ENCODE assay signal across 1 cellular context in the genomic region with DNA sequence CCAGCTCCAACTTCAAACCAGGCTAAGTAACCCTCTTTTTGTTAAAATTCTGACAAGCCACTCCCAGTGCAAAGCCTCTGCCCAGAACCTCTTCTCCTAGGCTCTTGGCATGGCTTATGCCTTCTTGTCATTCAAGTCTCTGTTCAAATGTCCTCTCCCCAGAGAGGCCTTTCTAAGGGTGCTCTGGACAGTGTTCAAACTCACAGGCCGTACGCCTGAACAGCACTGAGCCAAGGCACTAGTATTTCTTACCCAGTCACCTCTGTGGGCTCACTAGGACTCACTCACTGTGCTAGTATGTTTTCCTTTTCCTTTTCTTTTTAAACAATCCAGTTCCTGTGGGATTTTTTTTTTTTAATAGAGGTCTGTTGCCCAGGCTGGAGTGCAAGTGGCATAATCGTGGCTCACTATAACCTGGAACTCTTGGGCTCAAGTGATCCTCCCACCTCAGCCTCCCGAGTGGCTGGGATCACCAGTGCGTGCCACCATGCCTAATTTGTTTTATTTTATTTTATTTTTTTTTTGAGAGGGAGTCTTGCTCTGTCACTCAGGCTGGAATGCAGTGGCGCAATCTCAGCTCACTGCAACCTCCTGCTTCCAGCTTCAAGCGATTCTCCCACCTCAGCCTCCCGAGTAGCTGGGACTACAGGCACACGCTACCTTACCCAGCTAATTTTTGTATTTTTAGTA.
TF ChIP-seq lines count a peak whose summit lies in the region.

No MANE protein-coding gene starts in this region.

TF ChIP-seq in HEK293, 187 proteins besides CTCF, POLR2A, EP300 and RAD21 (continued from another document):
- TF ChIP-seq, protein P1, sequence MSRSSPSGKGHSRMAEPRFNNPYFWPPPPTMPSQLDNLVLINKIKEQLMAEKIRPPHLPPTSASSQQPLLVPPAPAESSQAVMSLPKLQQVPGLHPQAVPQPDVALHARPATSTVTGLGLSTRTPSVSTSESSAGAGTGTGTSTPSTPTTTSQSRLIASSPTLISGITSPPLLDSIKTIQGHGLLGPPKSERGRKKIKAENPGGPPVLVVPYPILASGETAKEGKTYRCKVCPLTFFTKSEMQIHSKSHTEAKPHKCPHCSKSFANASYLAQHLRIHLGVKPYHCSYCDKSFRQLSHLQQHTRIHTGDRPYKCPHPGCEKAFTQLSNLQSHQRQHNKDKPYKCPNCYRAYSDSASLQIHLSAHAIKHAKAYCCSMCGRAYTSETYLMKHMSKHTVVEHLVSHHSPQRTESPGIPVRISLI (tag by site-specific recombination; IDR thresholded peaks at IDR 0.05), result peak; percentile 49; the same call in 1 of the 2 replicates
- TF ChIP-seq ZNF677 (tag by site-specific recombination; IDR thresholded peaks at IDR 0.05), result no peak
